9 cellular contexts compared by ENCODE assay signal in genomic region chr15:65286069-65286703, GRCh38. TPM values are rescaled to one million over a fixed set of nuclear protein-coding genes. Genes with fewer than 3 reads are reported as not detected.
DNase-seq lines count a peak whose midpoint lies in the region; ATAC-seq and TF ChIP-seq lines count a peak whose summit lies in the region.
"Had no signal": no experiment of that assay in that cellular context is flagged by ENCODE, and none has a peak within 500 bp of the region (broad histone marks: within the 10 kb centered on the region; RNA-seq: fewer than 3 reads in every experiment).

No MANE protein-coding gene starts in this region.

- peak; percentile 68 for DNase-seq in COR-L47 (lab: John Stamatoyannopoulos, UW)
- DNase-seq in epithelial cell of esophagus (ENCODE audit: low read depth): peak; percentile 21
- DNase-seq in cerebellar nuclear complex (lab: John Stamatoyannopoulos, UW): no peak

- under 1% methylated on average over 52 of the region's 52 CpGs for WGBS in urinary bladder

- peak; percentile 45 for ATAC-seq in GM19035 (IDR thresholded peaks at IDR 0.05; ENCODE audit: unreplicated experiment)
- peak; percentile 26 for ATAC-seq in HG03139 (IDR thresholded peaks at IDR 0.05; ENCODE audit: unreplicated experiment)
- ATAC-seq in SK-N-SH treated with all-trans-retinoic acid at 6 μM for 48 hours: peak; percentile 55

- no peaks in the 10 kb centered on the region for H3K27me3 ChIP-seq in mucosa of rectum (ENCODE audit: control insufficient read depth in 2 of 2, insufficient read depth in 2 of 2, low read length in 2 of 2)

- TF ChIP-seq CTCF in epithelial cell of esophagus (IDR thresholded peaks at IDR 0.05; ENCODE audit: insufficient read depth, low read depth, low read length, missing control alignments): no peak

- H3K9me3 ChIP-seq in mucosa of rectum (ENCODE audit: control insufficient read depth in 2 of 2, low read length in 2 of 2): no peaks in the 10 kb centered on the region

- H3K9ac ChIP-seq in mucosa of rectum (ENCODE audit: low read depth in 1 of 2, low read length in 2 of 2): peak overlapping the region; percentile 84 to 86

- H3K27ac ChIP-seq in mucosa of rectum (ENCODE audit: low read depth in 2 of 2, low read length in 2 of 2) (peak overlapping the region; percentile 85 to 92), urinary bladder (ENCODE audit: low read depth) (peak overlapping the region; percentile 23)

- H3K4me3 ChIP-seq in epithelial cell of esophagus (ENCODE audit: low read length) (peak overlapping the region; percentile 57), mucosa of rectum (ENCODE audit: low read length in 2 of 2) (peak overlapping the region; percentile 83 to 90), urinary bladder (ENCODE audit: low read depth, low read length) (peak overlapping the region; percentile 58)

- H3K4me1 ChIP-seq in mucosa of rectum (ENCODE audit: control insufficient read depth in 2 of 2, insufficient read depth in 2 of 2, low read length in 2 of 2): peaks cover 14 to 15% of the 10 kb centered on the region in 2 donors
- no peaks in the 10 kb centered on the region for H3K4me1 ChIP-seq in urinary bladder (ENCODE audit: insufficient read depth)

- no peaks in the 10 kb centered on the region for H3K36me3 ChIP-seq in mucosa of rectum (ENCODE audit: control insufficient read depth in 2 of 2, insufficient read depth in 2 of 2, low read length in 2 of 2)
- H3K36me3 ChIP-seq in urinary bladder (ENCODE audit: insufficient read depth): no peaks in the 10 kb centered on the region

TF ChIP-seq in SK-N-SH treated with all-trans-retinoic acid at 6 μM for 48 hours, 23 proteins besides CTCF, POLR2A, EP300 and RAD21:
- TF ChIP-seq TOX (CRISPR knock-in tag; IDR thresholded peaks at IDR 0.05; ENCODE audit: borderline replicate concordance) (no peak), ESRRG (CRISPR knock-in tag; IDR thresholded peaks at IDR 0.05) (no peak), ARNTL (CRISPR knock-in tag; IDR thresholded peaks at IDR 0.05; ENCODE audit: borderline replicate concordance, low read depth) (no peak), ZC3H10 (CRISPR knock-in tag; IDR thresholded peaks at IDR 0.05) (no peak), TCF4 (CRISPR knock-in tag; IDR thresholded peaks at IDR 0.05; ENCODE audit: borderline replicate concordance) (no peak), ZFP30 (CRISPR knock-in tag; IDR thresholded peaks at IDR 0.05) (no peak), POU6F1 (CRISPR knock-in tag; IDR thresholded peaks at IDR 0.05; ENCODE audit: borderline replicate concordance, low read depth) (no peak), GLIS3 (CRISPR knock-in tag; IDR thresholded peaks at IDR 0.05) (no peak), SNAI2 (CRISPR knock-in tag; IDR thresholded peaks at IDR 0.05) (no peak), OSR1 (CRISPR knock-in tag; IDR thresholded peaks at IDR 0.05) (no peak), ISL1 (CRISPR knock-in tag; IDR thresholded peaks at IDR 0.05) (no peak)

RNA-seq across cellular contexts. Expression of gene PARP16, which starts 0.5 kb away (rescaled TPM):
- 8.2 TPM for total RNA-seq in urinary bladder
- polyA plus RNA-seq in urinary bladder: 13.4 TPM

RNA-seq across cellular contexts. Expression of gene RNU5A-1, which starts 9.7 kb away (rescaled TPM):
- not detected for total RNA-seq in urinary bladder
- polyA plus RNA-seq in urinary bladder: not detected
- total RNA-seq: activated CD8-positive, alpha-beta memory T cell treated with anti-CD3 and anti-CD28 coated beads for 36 hours had no signal

RNA-seq across cellular contexts. Expression of gene RNU5B-1, which starts 18.3 kb away (rescaled TPM):
- total RNA-seq in urinary bladder: under 0.01 TPM
- polyA plus RNA-seq in urinary bladder: not detected
- total RNA-seq: activated CD8-positive, alpha-beta memory T cell treated with anti-CD3 and anti-CD28 coated beads for 36 hours had no signal

Comparison
In these comparisons a context has a peak if more than half of its experiments do, and no peak if none do; other contexts are left out.
1. DNase-seq: peak in COR-L47 (single experiment) and epithelial cell of esophagus (single experiment); none in cerebellar nuclear complex (0 of 2).
2. Peak in every context shown above with its lines, with median percentiles within 50 percentile points of each other: ATAC-seq and H3K4me3 ChIP-seq.